11 cellular contexts compared by ENCODE assay signal in the genomic region with DNA sequence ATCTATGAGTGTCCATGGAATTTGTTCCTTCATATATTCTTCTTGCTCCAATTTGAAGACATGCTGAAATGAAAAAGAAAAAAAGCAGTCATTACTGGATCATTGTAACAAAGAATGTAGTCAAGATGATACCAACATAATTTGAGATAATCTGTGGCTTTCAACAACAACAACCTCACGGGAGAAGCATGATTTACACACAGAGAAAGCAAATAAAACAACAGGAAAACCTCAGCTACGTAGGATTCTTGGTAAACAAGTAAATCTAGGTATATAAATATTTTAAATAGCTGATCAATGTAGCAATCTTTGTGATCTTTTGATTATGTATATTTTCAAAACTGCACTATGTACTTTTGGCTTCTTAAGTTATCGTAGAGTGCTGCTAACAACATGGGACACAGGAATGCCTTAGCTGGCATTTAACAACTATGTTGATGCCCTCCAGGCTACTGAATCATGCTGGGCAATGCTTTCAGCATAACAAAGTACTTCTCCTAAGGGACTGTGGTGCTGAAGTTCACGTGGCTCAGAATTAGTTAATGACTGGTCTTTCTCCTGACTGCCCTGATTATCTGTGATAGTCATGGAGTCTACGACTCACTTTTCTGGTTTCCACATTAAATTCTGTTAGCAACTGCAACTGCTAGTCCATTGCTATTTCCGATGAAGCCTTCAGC.
DNase-seq lines count a peak whose midpoint lies in the region; ATAC-seq and TF ChIP-seq lines count a peak whose summit lies in the region.
"Had no signal": no experiment of that assay in that cellular context is flagged by ENCODE, and none has a peak within 500 bp of the region (broad histone marks: within the 10 kb centered on the region; RNA-seq: fewer than 3 reads in every experiment).

No MANE protein-coding gene starts in this region.

- no peak overlapping the region for H3K9ac ChIP-seq in GM23248

- in situ Hi-C loops in GM23248 (cut with MboI) = no loop called here

- no peaks in the 10 kb centered on the region for H3K9me3 Mint-ChIP-seq in activated T-cell treated with anti-CD3 and anti-CD28 coated beads, Interleukin-2, amount 50 U/mL, for 4 hours

- ATAC-seq in HG02970 (IDR thresholded peaks at IDR 0.05; ENCODE audit: low FRiP score, unreplicated experiment) (no peak), GM21367 (IDR thresholded peaks at IDR 0.05; ENCODE audit: unreplicated experiment) (no peak)
- no peak for ATAC-seq in activated T-cell treated with anti-CD3 and anti-CD28 coated beads, Interleukin-2, amount 50 U/mL, for 4 hours

- H3K4me3 Mint-ChIP-seq in activated T-cell treated with anti-CD3 and anti-CD28 coated beads, Interleukin-2, amount 50 U/mL, for 4 hours = no peak overlapping the region

- TF ChIP-seq CTCF in fibroblast of the aortic adventitia (IDR thresholded peaks at IDR 0.05; ENCODE audit: insufficient read depth, low read length) = no peak

- H3K27me3 Mint-ChIP-seq in activated T-cell treated with anti-CD3 and anti-CD28 coated beads, Interleukin-2, amount 50 U/mL, for 4 hours (ENCODE audit: low read depth) = no peaks in the 10 kb centered on the region

- H3K4me1 ChIP-seq in GM23248 (ENCODE audit: insufficient read depth) = peaks cover 14% of the 10 kb centered on the region
- H3K4me1 ChIP-seq: upper lobe of left lung had no signal

- no peaks in the 10 kb centered on the region for H3K9me3 ChIP-seq in GM23248 (ENCODE audit: low read depth)
- H3K9me3 ChIP-seq: upper lobe of left lung had no signal

- H3F3A ChIP-seq in GM23248 (ENCODE audit: insufficient read depth) = peaks cover 13% of the 10 kb centered on the region; the same call in 1 of the 2 replicates

- DNase-seq in GM23248 (peak; percentile 87), RKO (ENCODE audit: low spot score) (peak; percentile 11), fibroblast of the aortic adventitia (ENCODE audit: low read depth) (peak; percentile 22), renal cortical epithelial cell (ENCODE audit: low read depth) (peak; percentile 93), kidney glomerular epithelial cell (lab: John Stamatoyannopoulos, UW) (no peak)
- DNase-seq in activated T-cell treated with anti-CD3 and anti-CD28 coated beads, Interleukin-2, amount 50 U/mL, for 4 hours = no peak
- DNase-seq: erythroblast, right cardiac atrium, upper lobe of left lung had no signal

- peak overlapping the region; percentile 28 for H3K4me2 ChIP-seq in GM23248 (ENCODE audit: unreplicated experiment)

- peaks cover 17% of the 10 kb centered on the region for H3K36me3 ChIP-seq in GM23248 (ENCODE audit: low read depth)

- peaks cover 2% of the 10 kb centered on the region for H3K4me1 Mint-ChIP-seq in activated T-cell treated with anti-CD3 and anti-CD28 coated beads, Interleukin-2, amount 50 U/mL, for 4 hours (ENCODE audit: low read depth)

- H3K9me2 ChIP-seq in GM23248 (ENCODE audit: insufficient read depth) = no peaks in the 10 kb centered on the region; the same call in 1 of the 2 replicates

- H3K4me3 ChIP-seq in GM23248 = no peak overlapping the region
- H3K4me3 ChIP-seq in fibroblast of the aortic adventitia (ENCODE audit: low read depth, low read length) = no peak overlapping the region
- H3K4me3 ChIP-seq: upper lobe of left lung had no signal

- H4K20me1 ChIP-seq in GM23248 (ENCODE audit: insufficient read depth) = no peaks in the 10 kb centered on the region

- H3K36me3 Mint-ChIP-seq in activated T-cell treated with anti-CD3 and anti-CD28 coated beads, Interleukin-2, amount 50 U/mL, for 4 hours (ENCODE audit: insufficient read depth) = peaks cover 38% of the 10 kb centered on the region

- no peaks in the 10 kb centered on the region for H3K27me3 ChIP-seq in GM23248 (replicated peaks; ENCODE audit: insufficient read depth)
- H3K27me3 ChIP-seq: upper lobe of left lung had no signal

- H3K27ac ChIP-seq in GM23248 = peak overlapping the region; percentile 31
- H3K27ac ChIP-seq: upper lobe of left lung had no signal

- no peak overlapping the region for H2AFZ ChIP-seq in GM23248

- H3K79me2 ChIP-seq in GM23248 (ENCODE audit: insufficient read depth) = no peaks in the 10 kb centered on the region

- 67 to 72% methylated on average over 6 of the region's 6 CpGs for WGBS in GM23248 (ENCODE audit: low coverage in 1 of 2, low lambda C conversion rate in 2 of 2, missing lambda C conversion rate in 2 of 2), 2 experiments

Comparison
In these comparisons a context has a peak if more than half of its experiments do, and no peak if none do; other contexts are left out.
1. DNase-seq: peak in GM23248 (single experiment), RKO (single experiment), fibroblast of the aortic adventitia (single experiment) and renal cortical epithelial cell (single experiment); none in activated T-cell treated with anti-CD3 and anti-CD28 coated beads, Interleukin-2, amount 50 U/mL, for 4 hours (single experiment) and kidney glomerular epithelial cell (single experiment).